8 cellular contexts compared by ENCODE assay signal in the genomic region with DNA sequence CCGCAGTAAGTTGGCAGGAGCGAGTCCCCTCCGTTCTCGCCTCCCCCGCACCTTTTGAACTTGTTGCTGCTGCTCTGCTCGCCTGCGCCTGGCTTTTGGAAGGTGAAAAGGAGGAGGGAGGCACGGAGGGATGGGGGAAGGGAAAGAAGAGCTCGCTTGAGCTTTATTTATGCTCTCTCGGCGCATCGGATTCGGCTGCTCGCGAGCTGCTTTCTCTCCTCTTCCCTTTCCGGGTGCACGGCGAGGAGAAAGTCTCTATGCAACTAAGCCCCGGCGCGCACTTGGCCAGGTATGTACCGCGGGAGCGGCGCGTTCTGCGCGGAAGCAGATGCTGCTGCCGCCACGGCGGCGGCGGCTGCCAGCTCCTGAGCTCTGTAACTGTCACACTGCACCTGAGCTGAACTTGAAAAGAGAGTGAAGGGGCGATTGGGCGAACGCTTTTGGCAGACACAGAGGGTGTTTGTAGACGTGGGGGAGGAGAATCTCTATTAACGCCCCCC. TPM values are rescaled to one million over a fixed set of nuclear protein-coding genes. Genes with fewer than 3 reads are reported as not detected.
DNase-seq lines count a peak whose midpoint lies in the region; ATAC-seq and TF ChIP-seq lines count a peak whose summit lies in the region.

No MANE protein-coding gene starts in this region.

- no peak overlapping the region for H3K27ac Mint-ChIP-seq in activated T-cell treated with anti-CD3 and anti-CD28 coated beads, Interleukin-2, amount 50 U/mL, for 72 hours

- peaks cover 0 to 3% of the 10 kb centered on the region in 2 donors for H3K36me3 Mint-ChIP-seq in activated T-cell treated with anti-CD3 and anti-CD28 coated beads, Interleukin-2, amount 50 U/mL, for 72 hours (ENCODE audit: insufficient read depth in 2 of 2)

- H3K27me3 ChIP-seq in body of pancreas (no peaks in the 10 kb centered on the region), stomach (peaks cover 0 to 39% (median 14%) of the 10 kb centered on the region in 3 donors)

- TF ChIP-seq EP300 in stomach (IDR thresholded peaks at IDR 0.05) = no peak

- peaks cover 40% of the 10 kb centered on the region for H3K27me3 Mint-ChIP-seq in activated T-cell treated with anti-CD3 and anti-CD28 coated beads, Interleukin-2, amount 50 U/mL, for 72 hours (ENCODE audit: low read depth)

- peak overlapping the region; percentile 67 to 82 for H3K4me3 Mint-ChIP-seq in activated T-cell treated with anti-CD3 and anti-CD28 coated beads, Interleukin-2, amount 50 U/mL, for 72 hours

- intact Hi-C loops in body of pancreas (cut with DNase I) = loop anchor here (10.0 kb wide), 1 partner anchor 339 kb away; no protein-coding TSS in a partner anchor
- intact Hi-C loops in stomach (cut with DNase I; ENCODE audit: low total_unique reads) = no loop called here

- H3K4me3 ChIP-seq in body of pancreas = no peak overlapping the region
- peak overlapping the region; percentile 37 to 58 (median 46) for H3K4me3 ChIP-seq in stomach

- H3K9me3 ChIP-seq in body of pancreas (no peaks in the 10 kb centered on the region), stomach (no peaks in the 10 kb centered on the region)

- no peaks in the 10 kb centered on the region for H3K36me3 ChIP-seq in body of pancreas (replicated peaks in 1 of 2; ENCODE audit: insufficient read depth in 1 of 2, low read depth in 2 of 2)
- no peaks in the 10 kb centered on the region for H3K36me3 ChIP-seq in stomach

- peaks cover 0 to 2% of the 10 kb centered on the region in 2 donors for H3K9me3 Mint-ChIP-seq in activated T-cell treated with anti-CD3 and anti-CD28 coated beads, Interleukin-2, amount 50 U/mL, for 72 hours

- H3K4me1 Mint-ChIP-seq in activated T-cell treated with anti-CD3 and anti-CD28 coated beads, Interleukin-2, amount 50 U/mL, for 72 hours (ENCODE audit: low read depth) = peaks cover 3% of the 10 kb centered on the region

- no peak for ATAC-seq in activated T-cell treated with anti-CD3 and anti-CD28 coated beads, Interleukin-2, amount 50 U/mL, for 72 hours (replicated peaks in 1 of 2)
- ATAC-seq in HG02798 (IDR thresholded peaks at IDR 0.05; ENCODE audit: poor library complexity, unreplicated experiment) = peak; percentile 69
- ATAC-seq in body of pancreas = peak; percentile 57

- 0 to 1% methylated on average over 27 to 38 of the region's 38 CpGs for WGBS in body of pancreas, 2 donors
- WGBS in stomach, 5 donors = 0 to 6% (median 1%) methylated on average over 26 to 38 of the region's 38 CpGs

- no peak overlapping the region for H3K27ac ChIP-seq in body of pancreas
- no peak overlapping the region for H3K27ac ChIP-seq in stomach

- no peak for TF ChIP-seq CTCF in body of pancreas (IDR thresholded peaks at IDR 0.05)
- TF ChIP-seq CTCF in stomach (IDR thresholded peaks at IDR 0.05) = no peak

- TF ChIP-seq POLR2A in body of pancreas (IDR thresholded peaks at IDR 0.05) = no peak
- no peak for TF ChIP-seq POLR2A in stomach (IDR thresholded peaks at IDR 0.05)

- DNase-seq in activated T-cell treated with anti-CD3 and anti-CD28 coated beads, Interleukin-2, amount 50 U/mL, for 72 hours = no peak
- DNase-seq in activated T-cell treated with anti-CD3 and anti-CD28 coated beads, Interleukin-2, amount 50 U/mL, for 1 hour = no peak
- DNase-seq in NCI-H2081 (lab: John Stamatoyannopoulos, UW) (peak; percentile 77 to 84), body of pancreas (peak; percentile 22 to 51 (median 30)), iris pigment epithelial cell (ENCODE audit: low read depth) (peak; percentile 19), stomach (no peak), GDM1 (lab: John Stamatoyannopoulos, UW) (no peak)

- peaks cover 5% of the 10 kb centered on the region for H3K4me1 ChIP-seq in body of pancreas
- H3K4me1 ChIP-seq in stomach = peaks cover 4 to 18% (median 13%) of the 10 kb centered on the region in 4 donors

RNA-seq across cellular contexts. Expression of gene KCND2, which starts 0.6 kb away (rescaled TPM):
- total RNA-seq in activated T-cell treated with anti-CD3 and anti-CD28 coated beads, Interleukin-2, amount 50 U/mL, for 72 hours = not detected
- total RNA-seq in body of pancreas = under 1 TPM; 0.52 to 0.66 TPM
- 1 to 10 TPM in 1 of 5 donors, not detected in 4; 1.3 TPM for total RNA-seq in stomach
- polyA plus RNA-seq in stomach = under 1 TPM in 2 of 3 donors, not detected in 1; 0.06 to 0.31 TPM

Comparison
In these comparisons a context has a peak if more than half of its experiments do, and no peak if none do; other contexts are left out.
1. ATAC-seq: peak in HG02798 (single experiment) and body of pancreas (single experiment); none in activated T-cell treated with anti-CD3 and anti-CD28 coated beads, Interleukin-2, amount 50 U/mL, for 72 hours (0 of 2).
2. DNase-seq: peak in NCI-H2081 (2 of 2), body of pancreas (4 of 4) and iris pigment epithelial cell (single experiment); none in activated T-cell treated with anti-CD3 and anti-CD28 coated beads, Interleukin-2, amount 50 U/mL, for 72 hours (0 of 2), activated T-cell treated with anti-CD3 and anti-CD28 coated beads, Interleukin-2, amount 50 U/mL, for 1 hour (single experiment), stomach (single experiment) and GDM1 (single experiment).
3. H3K4me3 ChIP-seq: peak in stomach (4 of 4); none in body of pancreas (0 of 2).